In genomic region chr17:50288306-50288705, GRCh38 we compare ENCODE assay signal across 1 cellular context.
TF ChIP-seq lines count a peak whose summit lies in the region.

No MANE protein-coding gene starts in this region.

TF ChIP-seq in GM23338, 12 proteins besides CTCF, POLR2A, EP300 and RAD21 (continued from another document):
- TF ChIP-seq REST (IDR thresholded peaks at IDR 0.05; ENCODE audit: unreplicated experiment) (no peak), EZH2 (IDR thresholded peaks at IDR 0.05; ENCODE audit: low read depth, unreplicated experiment) (no peak), ETS1 (IDR thresholded peaks at IDR 0.05) (no peak), ZNF462 (CRISPR knock-in tag; IDR thresholded peaks at IDR 0.05) (no peak), STAT1 (IDR thresholded peaks at IDR 0.05; ENCODE audit: unreplicated experiment) (no peak), EZH2phosphoT487 (IDR thresholded peaks at IDR 0.05; ENCODE audit: unreplicated experiment) (no peak), ZNF114 (CRISPR knock-in tag; IDR thresholded peaks at IDR 0.05) (no peak), ZNF331 (CRISPR knock-in tag; IDR thresholded peaks at IDR 0.05; ENCODE audit: low read depth) (no peak), NANOG (IDR thresholded peaks at IDR 0.05; ENCODE audit: borderline replicate concordance) (no peak)
